ENCODE assay signal across 9 cellular contexts in genomic region chr18:5456577-5457466, GRCh38.
DNase-seq lines count a peak whose midpoint lies in the region; ATAC-seq and TF ChIP-seq lines count a peak whose summit lies in the region.
"Had no signal": no experiment of that assay in that cellular context is flagged by ENCODE, and none has a peak within 500 bp of the region (broad histone marks: within the 10 kb centered on the region; RNA-seq: fewer than 3 reads in every experiment).

No MANE protein-coding gene starts in this region.

- DNase-seq in ACHN (peak; percentile 20), LNCaP clone FGC (ENCODE audit: low read depth) (no peak), brain microvascular endothelial cell (peak; percentile 29), kidney glomerular epithelial cell (lab: John Stamatoyannopoulos, UW) (peak; percentile 51), thoracic aorta (ENCODE audit: low spot score) (no peak), GM20000 (ENCODE audit: low spot score) (no peak), COR-L47 (lab: John Stamatoyannopoulos, UW) (no peak)

- H3K4me3 ChIP-seq in LNCaP clone FGC (ENCODE audit: low read depth, low read length) (no peak overlapping the region), brain microvascular endothelial cell (ENCODE audit: low read depth, low read length) (peak overlapping the region; percentile 16), thoracic aorta (no peak overlapping the region)

- H3K9me3 ChIP-seq in thoracic aorta, result no peaks in the 10 kb centered on the region

- H3K27me3 ChIP-seq in brain microvascular endothelial cell (replicated peaks), result no peaks in the 10 kb centered on the region
- H3K27me3 ChIP-seq in thoracic aorta (replicated peaks; ENCODE audit: insufficient read depth), result no peaks in the 10 kb centered on the region

- peak; percentile 88 for ATAC-seq in GM18909 (IDR thresholded peaks at IDR 0.05; ENCODE audit: poor library complexity, unreplicated experiment)
- no peak for ATAC-seq in thoracic aorta (ENCODE audit: insufficient number of reproducible peaks, low FRiP score, low read depth)

- H3K4me1 ChIP-seq in thoracic aorta (ENCODE audit: control insufficient read depth in 1 of 2, low read depth in 2 of 2), result no peaks in the 10 kb centered on the region

- peak; percentile 18; the same call in 1 of the 2 replicates for TF ChIP-seq CTCF in LNCaP clone FGC (IDR thresholded peaks at IDR 0.05; ENCODE audit: control insufficient read depth, extremely low read depth, insufficient read depth)
- peak; percentile 51 for TF ChIP-seq CTCF in brain microvascular endothelial cell (IDR thresholded peaks at IDR 0.05; ENCODE audit: low read depth, low read length, missing control alignments)
- peak; percentile 14 for TF ChIP-seq CTCF in thoracic aorta (IDR thresholded peaks at IDR 0.05)
- TF ChIP-seq CTCF in GM20000 (IDR thresholded peaks at IDR 0.05; ENCODE audit: extremely low read depth, missing control alignments), result no peak

- H3K36me3 ChIP-seq in brain microvascular endothelial cell (replicated peaks) (no peaks in the 10 kb centered on the region), thoracic aorta (no peaks in the 10 kb centered on the region)

- in situ Hi-C loops in ACHN (cut with HindIII; ENCODE audit: low pct_ligation_motif_present, low pct_unique_long_range_greater_than_20kb, low sequenced_read_pairs) (no loop called here), brain microvascular endothelial cell (cut with HindIII; ENCODE audit: low pct_ligation_motif_present, low sequenced_read_pairs) (no loop called here)

- H3K27ac ChIP-seq in brain microvascular endothelial cell, result peak overlapping the region; percentile 88
- no peak overlapping the region for H3K27ac ChIP-seq in thoracic aorta
- H3K27ac ChIP-seq: epithelial cell of prostate had no signal

Comparison
In these comparisons a context has a peak if more than half of its experiments do, and no peak if none do; other contexts are left out.
1. DNase-seq: peak in ACHN (single experiment), brain microvascular endothelial cell (single experiment) and kidney glomerular epithelial cell (single experiment); none in LNCaP clone FGC (single experiment), thoracic aorta (single experiment), GM20000 (single experiment) and COR-L47 (single experiment).